22 cellular contexts compared by ENCODE assay signal in genomic region chr6:87827291-87827690, GRCh38.
DNase-seq lines count a peak whose midpoint lies in the region; ATAC-seq and TF ChIP-seq lines count a peak whose summit lies in the region.
"Had no signal": no experiment of that assay in that cellular context is flagged by ENCODE, and none has a peak within 500 bp of the region (broad histone marks: within the 10 kb centered on the region; RNA-seq: fewer than 3 reads in every experiment).

No MANE protein-coding gene starts in this region.

- intact Hi-C loops in OCI-LY7 (cut with micrococcal nuclease; ENCODE audit: unreplicated experiment): no loop called here
- intact Hi-C loops in activated naive CD4-positive, alpha-beta T cell treated with anti-CD3 and anti-CD28 coated beads for 36 hours (cut with micrococcal nuclease): loop anchor here (5.0 kb wide), 1 partner anchor 85 kb away; no protein-coding TSS in a partner anchor

- H3K27ac Mint-ChIP-seq in T-helper 17 cell (peak overlapping the region; percentile 96), nephron progenitor cell (peak overlapping the region; percentile 31)
- no peak overlapping the region for H3K27ac Mint-ChIP-seq in activated naive CD4-positive, alpha-beta T cell treated with anti-CD3 and anti-CD28 coated beads for 36 hours
- H3K27ac Mint-ChIP-seq: CD4-positive, alpha-beta T cell; GM23338; HFFc6 had no signal

- POLR2A ChIA-PET in OCI-LY7 (lab: Charles Lee): interaction anchor here (0.5 to 4.6 kb wide), 9 partner anchors 14 to 127 kb away, joined by 3 to 43 read pairs (median 4); no protein-coding TSS in a partner anchor

- peaks cover 69% of the 10 kb centered on the region for H3K4me1 ChIP-seq in OCI-LY7 (ENCODE audit: insufficient read depth, low read length, poor library complexity, severe bottlenecking)
- H3K4me1 ChIP-seq: BE2C had no signal

- BruUV-seq in OCI-LY7 (replicated peaks; lab: Mats Ljungman, UMichigan): no TSS peak

- peak overlapping the region; percentile 65; the same call in 1 of the 2 replicates for H2AFZ ChIP-seq in OCI-LY7 (ENCODE audit: low read length)
- H2AFZ ChIP-seq: GM23338 had no signal

- ATAC-seq in T-helper 17 cell (no peak), GM21529 (IDR thresholded peaks at IDR 0.05; ENCODE audit: unreplicated experiment) (no peak)
- ATAC-seq: A549, GM23338 had no signal

- DNase-seq in H4 (ENCODE audit: low spot score): peak; percentile 10
- DNase-seq in OCI-LY7 (ENCODE audit: low spot score): no peak
- no peak for DNase-seq in T-helper 17 cell
- no peak for DNase-seq in nephron progenitor cell
- DNase-seq in dermis blood vessel endothelial cell: no peak
- no peak for DNase-seq in amygdala (lab: John Stamatoyannopoulos, UW)
- DNase-seq in activated naive CD4-positive, alpha-beta T cell treated with anti-CD3 and anti-CD28 coated beads for 36 hours: no peak
- DNase-seq: 8988T; ACHN; AML-193; BE2C; CD4-positive, alpha-beta T cell; CD8-positive, alpha-beta memory T cell; DMS 273 treated with DMSO at 0.1 percent for 48 hours; DMS79 treated with DMSO at 0.1 percent for 48 hours; HFFc6 had no signal

- TF ChIP-seq CTCF in OCI-LY7 (conservative IDR thresholded peaks at IDR 0.05; ENCODE audit: low read length): no peak
- no peak for TF ChIP-seq CTCF in nephron progenitor cell (IDR thresholded peaks at IDR 0.05)

- H3K27me3 Mint-ChIP-seq in T-helper 17 cell: no peaks in the 10 kb centered on the region
- H3K27me3 Mint-ChIP-seq in nephron progenitor cell (ENCODE audit: low read depth, poor library complexity): peaks cover 20% of the 10 kb centered on the region
- no peaks in the 10 kb centered on the region for H3K27me3 Mint-ChIP-seq in activated naive CD4-positive, alpha-beta T cell treated with anti-CD3 and anti-CD28 coated beads for 36 hours (ENCODE audit: low read depth)
- H3K27me3 Mint-ChIP-seq: CD4-positive, alpha-beta T cell had no signal

- peaks cover 4% of the 10 kb centered on the region for H3K9me3 Mint-ChIP-seq in nephron progenitor cell
- H3K9me3 Mint-ChIP-seq in activated naive CD4-positive, alpha-beta T cell treated with anti-CD3 and anti-CD28 coated beads for 36 hours: no peaks in the 10 kb centered on the region
- H3K9me3 Mint-ChIP-seq: CD4-positive, alpha-beta T cell; GM23338; HFFc6 had no signal

- H3K4me3 Mint-ChIP-seq in T-helper 17 cell: no peak overlapping the region
- H3K4me3 Mint-ChIP-seq in nephron progenitor cell: no peak overlapping the region
- H3K4me3 Mint-ChIP-seq in activated naive CD4-positive, alpha-beta T cell treated with anti-CD3 and anti-CD28 coated beads for 36 hours: no peak overlapping the region
- H3K4me3 Mint-ChIP-seq: CD14-positive monocyte; CD4-positive, alpha-beta T cell; CD8-positive, alpha-beta memory T cell; GM23338; HFFc6 had no signal

- no peaks in the 10 kb centered on the region for H3K36me3 ChIP-seq in OCI-LY7 (ENCODE audit: insufficient read depth, low read length)
- H3K36me3 ChIP-seq: BE2C; BLaER1 treated with 17β-estradiol and CSF1 and Interleukin-3, amounts not matched to agents 10 nM and 100 nM; HAP-1 had no signal

- no peaks in the 10 kb centered on the region for H4K20me1 ChIP-seq in OCI-LY7 (ENCODE audit: insufficient read depth, low read length)
- H4K20me1 ChIP-seq: BLaER1 treated with 17β-estradiol and CSF1 and Interleukin-3, amounts not matched to agents 10 nM and 100 nM had no signal

- H3K36me3 Mint-ChIP-seq in T-helper 17 cell (ENCODE audit: low read depth) (peaks cover 4% of the 10 kb centered on the region), nephron progenitor cell (ENCODE audit: low read depth) (peaks cover 5% of the 10 kb centered on the region)
- no peaks in the 10 kb centered on the region for H3K36me3 Mint-ChIP-seq in activated naive CD4-positive, alpha-beta T cell treated with anti-CD3 and anti-CD28 coated beads for 36 hours (ENCODE audit: low read depth)
- H3K36me3 Mint-ChIP-seq: CD8-positive, alpha-beta memory T cell had no signal

- peak overlapping the region; percentile 55 for H3K27ac ChIP-seq in OCI-LY7 (ENCODE audit: low read depth, low read length, poor library complexity, severe bottlenecking)
- H3K27ac ChIP-seq: A549 had no signal

- H3K9me2 ChIP-seq in OCI-LY7 (ENCODE audit: insufficient read depth, low read length): no peaks in the 10 kb centered on the region

- peak overlapping the region; percentile 47; the same call in 1 of the 2 replicates for H3K4me2 ChIP-seq in OCI-LY7 (ENCODE audit: low read length)
- H3K4me2 ChIP-seq: A549, GM23338 had no signal

- no peaks in the 10 kb centered on the region for H3K79me2 ChIP-seq in OCI-LY7 (ENCODE audit: insufficient read depth, low read depth, low read length)

- peaks cover 25% of the 10 kb centered on the region for H3K4me1 Mint-ChIP-seq in T-helper 17 cell
- H3K4me1 Mint-ChIP-seq in nephron progenitor cell: peaks cover 42% of the 10 kb centered on the region
- peaks cover 18% of the 10 kb centered on the region for H3K4me1 Mint-ChIP-seq in activated naive CD4-positive, alpha-beta T cell treated with anti-CD3 and anti-CD28 coated beads for 36 hours (ENCODE audit: low read depth)
- H3K4me1 Mint-ChIP-seq: GM23338 had no signal

- no peak overlapping the region for H3K4me3 ChIP-seq in OCI-LY7 (ENCODE audit: low read depth, low read length, poor library complexity, severe bottlenecking)
- H3K4me3 ChIP-seq: A549; BLaER1 treated with 17β-estradiol and CSF1 and Interleukin-3, amounts not matched to agents 10 nM and 100 nM; GM23338; HAP-1 had no signal

- CTCF ChIA-PET in OCI-LY7 (lab: Charles Lee; ENCODE audit: unreplicated experiment): no interaction called here
- CTCF ChIA-PET in activated naive CD4-positive, alpha-beta T cell treated with anti-CD3 and anti-CD28 coated beads for 36 hours (lab: Charles Lee): interaction anchor here (0.6 kb wide), 1 partner anchor 183 kb away, joined by 3 read pairs; no protein-coding TSS in a partner anchor

- H3K9me3 ChIP-seq in OCI-LY7 (ENCODE audit: low read length) (no peaks in the 10 kb centered on the region), T-helper 17 cell (ENCODE audit: control insufficient read depth, low read length, poor library complexity, severe bottlenecking) (no peaks in the 10 kb centered on the region)
- H3K9me3 ChIP-seq: A549; BE2C; BLaER1 treated with 17β-estradiol and CSF1 and Interleukin-3, amounts not matched to agents 10 nM and 100 nM; HAP-1 had no signal
